Comparison of ENCODE assay signal across 8 cellular contexts in genomic region chr14:58298477-58298879, GRCh38. TPM values are rescaled to one million over a fixed set of nuclear protein-coding genes. Genes with fewer than 3 reads are reported as not detected.
DNase-seq lines count a peak whose midpoint lies in the region; ATAC-seq and TF ChIP-seq lines count a peak whose summit lies in the region.

Gene ARID4A (plus strand): TSS chr14:58298555. CDS start chr14:58299855, 1,300 bp downstream.

- H3K27ac ChIP-seq in cardiac muscle cell, result peak within 1 kb of the TSS; percentile 98
- H3K27ac ChIP-seq in rectal smooth muscle tissue (ENCODE audit: low read depth, low read length), result peak within 1 kb of the TSS; percentile 98

- H3K36me3 ChIP-seq in cardiac muscle cell (peaks cover 15% of the 10 kb centered on the region), rectal smooth muscle tissue (ENCODE audit: control insufficient read depth, insufficient read depth, low read length) (peaks cover 8% of the 10 kb centered on the region)

- no peaks in the 10 kb centered on the region for H3K9me3 ChIP-seq in cardiac muscle cell (ENCODE audit: low read depth)

- ATAC-seq in activated CD4-positive, CD25-positive, alpha-beta regulatory T cell treated with anti-CD3 and anti-CD28 coated beads, Interleukin-2, amount 50 U/mL, for 24 hours, result no peak
- no peak for ATAC-seq in GM18861 (IDR thresholded peaks at IDR 0.05; ENCODE audit: unreplicated experiment)
- ATAC-seq in GM18858 (IDR thresholded peaks at IDR 0.05; ENCODE audit: unreplicated experiment), result no peak
- no peak for ATAC-seq in HG02981 (IDR thresholded peaks at IDR 0.05; ENCODE audit: unreplicated experiment)

- H3K4me1 ChIP-seq in cardiac muscle cell (ENCODE audit: low read depth) (peaks cover 22% of the 10 kb centered on the region), rectal smooth muscle tissue (ENCODE audit: control insufficient read depth, insufficient read depth, low read length) (peaks cover 15% of the 10 kb centered on the region)

- H3K27me3 ChIP-seq in cardiac muscle cell, result no peaks in the 10 kb centered on the region
- no peaks in the 10 kb centered on the region for H3K27me3 ChIP-seq in rectal smooth muscle tissue (ENCODE audit: control insufficient read depth, insufficient read depth, low read length)

- DNase-seq in activated CD4-positive, CD25-positive, alpha-beta regulatory T cell (lab: John Stamatoyannopoulos, UW), result peak; percentile 49 to 80 (median 78)
- DNase-seq in activated effector memory CD4-positive, alpha-beta T cell treated with anti-CD3 and anti-CD28 coated beads, Interleukin-2, amount 50 U/mL, for 16 hours, result peak; percentile 93
- DNase-seq in cardiac muscle cell (ENCODE audit: low read depth in 1 of 2, low spot score in 1 of 2), result no peak

- peak within 1 kb of the TSS; percentile 89 for H3K4me3 ChIP-seq in cardiac muscle cell
- H3K4me3 ChIP-seq in rectal smooth muscle tissue (ENCODE audit: low read length), result peak within 1 kb of the TSS; percentile 100

- no peak for TF ChIP-seq CTCF in cardiac muscle cell (IDR thresholded peaks at IDR 0.05; ENCODE audit: low read depth, low read length)

- peak within 1 kb of the TSS; percentile 97 for H3K9ac ChIP-seq in rectal smooth muscle tissue (ENCODE audit: low read length)

RNA-seq across cellular contexts. Expression of gene ARID4A, which starts in this region (rescaled TPM):
- total RNA-seq in cardiac muscle cell, result 7.6 and 14.7 TPM in 2 replicates
- polyA plus RNA-seq in cardiac muscle cell, result 27.0 and 30.7 TPM in 2 replicates

Comparison
In these comparisons a context has a peak if more than half of its experiments do, and no peak if none do; other contexts are left out.
1. DNase-seq: peak in activated CD4-positive, CD25-positive, alpha-beta regulatory T cell (4 of 4) and activated effector memory CD4-positive, alpha-beta T cell treated with anti-CD3 and anti-CD28 coated beads, Interleukin-2, amount 50 U/mL, for 16 hours (single experiment); none in cardiac muscle cell (0 of 2).